ENCODE assay signal across 1 cellular context in genomic region chr16:28846080-28846932, GRCh38.
TF ChIP-seq lines count a peak whose summit lies in the region.

Gene TUFM, minus strand, starts transcription at chr16:28846348. Its CDS starts 79 bp downstream, at chr16:28846269.

TF ChIP-seq in HepG2, 621 proteins besides CTCF, POLR2A, EP300 and RAD21 (continued from another document and continues in another):
- TF ChIP-seq E2F5 (CRISPR knock-in tag; conservative IDR thresholded peaks at IDR 0.05) = no peak
- no peak for TF ChIP-seq HMGA1 (CRISPR knock-in tag; conservative IDR thresholded peaks at IDR 0.05)
- peak; percentile 56 for TF ChIP-seq PBX2 (CRISPR knock-in tag; IDR thresholded peaks at IDR 0.05)
- TF ChIP-seq ZNF484 (CRISPR knock-in tag; IDR thresholded peaks at IDR 0.05; ENCODE audit: borderline replicate concordance, low read depth) = no peak
- TF ChIP-seq IKZF1 (IDR thresholded peaks at IDR 0.05) = no peak
- TF ChIP-seq ZFP90 (CRISPR knock-in tag; IDR thresholded peaks at IDR 0.05; ENCODE audit: borderline replicate concordance) = peak; percentile 89; the same call in 1 of the 2 replicates
- peak; percentile 68; the same call in 1 of the 2 replicates for TF ChIP-seq ZNF777 (CRISPR knock-in tag; IDR thresholded peaks at IDR 0.05)
- no peak for TF ChIP-seq ZMAT5 (CRISPR knock-in tag; IDR thresholded peaks at IDR 0.05; ENCODE audit: borderline replicate concordance, low read depth)
- TF ChIP-seq ZBTB14 (CRISPR knock-in tag; IDR thresholded peaks at IDR 0.05) = peak; percentile 75
- TF ChIP-seq ZNF724P (CRISPR knock-in tag; IDR thresholded peaks at IDR 0.05; ENCODE audit: borderline replicate concordance) = peak; percentile 57; the same call in 1 of the 2 replicates
- peak; percentile 95 for TF ChIP-seq YY1 (IDR thresholded peaks at IDR 0.05; ENCODE audit: insufficient read depth, insufficient replicate concordance, low read depth, low read length)
- 0 out of 2 replicates have a peak, but pooled peaks have one; percentile 20 for TF ChIP-seq MAFG (CRISPR knock-in tag; IDR thresholded peaks at IDR 0.05)
- peak; percentile 88; the same call in 1 of the 2 replicates for TF ChIP-seq KDM3A (CRISPR knock-in tag; IDR thresholded peaks at IDR 0.05; ENCODE audit: low read depth)
- TF ChIP-seq ZNF773 (CRISPR knock-in tag; IDR thresholded peaks at IDR 0.05; ENCODE audit: borderline replicate concordance) = peak; percentile 81; the same call in 1 of the 2 replicates
- TF ChIP-seq KAT2B (IDR thresholded peaks at IDR 0.05; ENCODE audit: borderline replicate concordance, low read depth, low read length) = no peak
- 0 out of 2 replicates have a peak, but pooled peaks have one; percentile 45 for TF ChIP-seq RERE (CRISPR knock-in tag; IDR thresholded peaks at IDR 0.05; ENCODE audit: low read depth)
- TF ChIP-seq MLLT10 (CRISPR knock-in tag; IDR thresholded peaks at IDR 0.05) = peak; percentile 80; the same call in 1 of the 2 replicates
- peak; percentile 68 for TF ChIP-seq PAXIP1 (CRISPR knock-in tag; conservative IDR thresholded peaks at IDR 0.05)
- peak; percentile 3; the same call in 1 of the 2 replicates for TF ChIP-seq ZKSCAN1 (IDR thresholded peaks at IDR 0.05; ENCODE audit: low read length)
- TF ChIP-seq MAF1 (CRISPR knock-in tag; IDR thresholded peaks at IDR 0.05; ENCODE audit: borderline replicate concordance) = peak; percentile 90
- TF ChIP-seq ATF6 (CRISPR knock-in tag; conservative IDR thresholded peaks at IDR 0.05) = no peak
- peak; percentile 96 for TF ChIP-seq ERF (CRISPR knock-in tag; IDR thresholded peaks at IDR 0.05)
- TF ChIP-seq ZNF841 (CRISPR knock-in tag; IDR thresholded peaks at IDR 0.05; ENCODE audit: borderline replicate concordance) = no peak
- peak; percentile 78 for TF ChIP-seq ISL2 (CRISPR knock-in tag; IDR thresholded peaks at IDR 0.05)
- peak; percentile 72 for TF ChIP-seq ARNTL (CRISPR knock-in tag; IDR thresholded peaks at IDR 0.05)
- TF ChIP-seq MTA3 (CRISPR knock-in tag; IDR thresholded peaks at IDR 0.05) = no peak
- TF ChIP-seq NPAS2 (CRISPR knock-in tag; IDR thresholded peaks at IDR 0.05; ENCODE audit: borderline replicate concordance) = no peak
- peak; percentile 83 for TF ChIP-seq PATZ1 (CRISPR knock-in tag; IDR thresholded peaks at IDR 0.05)
- no peak for TF ChIP-seq FLYWCH1 (CRISPR knock-in tag; IDR thresholded peaks at IDR 0.05)
- TF ChIP-seq ZNF850 (CRISPR knock-in tag; conservative IDR thresholded peaks at IDR 0.05) = peak; percentile 82; the same call in 1 of the 2 replicates
- TF ChIP-seq GLMP (CRISPR knock-in tag; IDR thresholded peaks at IDR 0.05; ENCODE audit: borderline replicate concordance) = no peak
- no peak for TF ChIP-seq SOX13 (IDR thresholded peaks at IDR 0.05)
- TF ChIP-seq SOX13 (CRISPR knock-in tag; conservative IDR thresholded peaks at IDR 0.05 in 1 of 2, IDR thresholded peaks at IDR 0.05 in 1 of 2) = peak in 1 of 2 experiments; percentile 62; a peak in 1 of 4 replicates
- no peak for TF ChIP-seq SKIL (CRISPR knock-in tag; IDR thresholded peaks at IDR 0.05; ENCODE audit: borderline replicate concordance)
- TF ChIP-seq ZNF501 (CRISPR knock-in tag; IDR thresholded peaks at IDR 0.05) = peak; percentile 98
